Comparison of ENCODE assay signal across 1 cellular context in genomic region chr4:183444149-183444952, GRCh38.
A peak's percentile ranks its signal among the peaks of the same experiment; 100 is the strongest.
TF ChIP-seq lines count a peak whose summit lies in the region.

CDKN2AIP (plus strand) TSS chr4:183444636; CDS start chr4:183444798, 162 bp downstream.

TF ChIP-seq in HEK293, 187 proteins besides CTCF, POLR2A, EP300 and RAD21 (continued from another document and continues in another):
- TF ChIP-seq ZNF394 (tag by site-specific recombination; IDR thresholded peaks at IDR 0.05; ENCODE audit: borderline replicate concordance) (no peak; the same call in 1 of the 2 replicates), ZNF521 (tag by site-specific recombination; IDR thresholded peaks at IDR 0.05) (no peak), ZNF169 (tag by site-specific recombination; IDR thresholded peaks at IDR 0.05) (no peak), ZNF677 (tag by site-specific recombination; IDR thresholded peaks at IDR 0.05) (no peak), ZNF221 (tag by site-specific recombination; IDR thresholded peaks at IDR 0.05; ENCODE audit: borderline replicate concordance) (no peak), ZBTB21 (tag by site-specific recombination; IDR thresholded peaks at IDR 0.05) (no peak), ZNF600 (tag by site-specific recombination; IDR thresholded peaks at IDR 0.05) (no peak), ZNF76 (tag by site-specific recombination; IDR thresholded peaks at IDR 0.05; ENCODE audit: borderline replicate concordance, low read depth) (peak; percentile 82), SP3 (tag by site-specific recombination; IDR thresholded peaks at IDR 0.05) (peak; percentile 75), ZNF571 (tag by site-specific recombination; IDR thresholded peaks at IDR 0.05) (no peak), ZNF37A (tag by site-specific recombination; IDR thresholded peaks at IDR 0.05) (no peak), ZBTB8A (tag by site-specific recombination; IDR thresholded peaks at IDR 0.05) (peak; percentile 100), ZNF423 (tag by site-specific recombination; IDR thresholded peaks at IDR 0.05) (no peak), SP7 (tag by site-specific recombination; IDR thresholded peaks at IDR 0.05) (peak; percentile 34; the same call in 1 of the 2 replicates), ZBTB48 (tag by site-specific recombination; IDR thresholded peaks at IDR 0.05) (no peak), ZNF416 (tag by site-specific recombination; IDR thresholded peaks at IDR 0.05) (no peak), ZNF114 (tag by site-specific recombination; IDR thresholded peaks at IDR 0.05) (no peak), HOXD13 (CRISPR knock-in tag; IDR thresholded peaks at IDR 0.05; ENCODE audit: borderline replicate concordance) (no peak), REPIN1 (tag by site-specific recombination; IDR thresholded peaks at IDR 0.05; ENCODE audit: low read depth) (peak; percentile 81; the same call in 1 of the 2 replicates), BCL6B (tag by site-specific recombination; IDR thresholded peaks at IDR 0.05) (no peak), ZBTB6 (tag by site-specific recombination; IDR thresholded peaks at IDR 0.05) (no peak), ZNF639 (tag by site-specific recombination; IDR thresholded peaks at IDR 0.05) (no peak), HOXC10 (CRISPR knock-in tag; IDR thresholded peaks at IDR 0.05) (no peak), AEBP2 (tag by site-specific recombination; IDR thresholded peaks at IDR 0.05; ENCODE audit: borderline replicate concordance) (no peak), ZNF629 (tag by site-specific recombination; IDR thresholded peaks at IDR 0.05) (peak; percentile 34; the same call in 1 of the 2 replicates), ZNF596 (tag by site-specific recombination; IDR thresholded peaks at IDR 0.05) (no peak), ZSCAN16 (tag by site-specific recombination; IDR thresholded peaks at IDR 0.05) (no peak), ZFP69B (tag by site-specific recombination; IDR thresholded peaks at IDR 0.05) (no peak; the same call in 1 of the 2 replicates), ZNF138 (tag by site-specific recombination; IDR thresholded peaks at IDR 0.05; ENCODE audit: borderline replicate concordance) (no peak), SCRT1 (tag by site-specific recombination; IDR thresholded peaks at IDR 0.05; ENCODE audit: borderline replicate concordance) (no peak), ZFP41 (tag by site-specific recombination; IDR thresholded peaks at IDR 0.05; ENCODE audit: borderline replicate concordance) (no peak), ZNF26 (tag by site-specific recombination; IDR thresholded peaks at IDR 0.05) (no peak), ZNF214 (tag by site-specific recombination; IDR thresholded peaks at IDR 0.05; ENCODE audit: borderline replicate concordance) (no peak), ZBTB17 (tag by site-specific recombination; IDR thresholded peaks at IDR 0.05) (peak; percentile 87), ZNF843 (tag by site-specific recombination; IDR thresholded peaks at IDR 0.05) (0 out of 2 replicates have a peak, but pooled peaks have one; percentile 33), ZEB2 (tag by site-specific recombination; IDR thresholded peaks at IDR 0.05) (peak; percentile 63; the same call in 1 of the 2 replicates), ZNF561 (tag by site-specific recombination; IDR thresholded peaks at IDR 0.05; ENCODE audit: borderline replicate concordance) (peak; percentile 57; the same call in 1 of the 2 replicates), ZNF223 (tag by site-specific recombination; IDR thresholded peaks at IDR 0.05) (peak; percentile 66; the same call in 1 of the 2 replicates), ZNF830 (tag by site-specific recombination; IDR thresholded peaks at IDR 0.05; ENCODE audit: low read depth) (no peak), ZNF132 (tag by site-specific recombination; IDR thresholded peaks at IDR 0.05; ENCODE audit: borderline replicate concordance) (no peak), PRDM6 (tag by site-specific recombination; IDR thresholded peaks at IDR 0.05) (no peak), ZNF707 (tag by site-specific recombination; IDR thresholded peaks at IDR 0.05) (no peak), ZSCAN23 (tag by site-specific recombination; IDR thresholded peaks at IDR 0.05) (no peak), ZSCAN18 (tag by site-specific recombination; IDR thresholded peaks at IDR 0.05) (no peak), BCL11A (tag by site-specific recombination; IDR thresholded peaks at IDR 0.05; ENCODE audit: low read depth) (no peak), ZFP3 (tag by site-specific recombination; IDR thresholded peaks at IDR 0.05; ENCODE audit: low read depth) (no peak), ZNF560 (tag by site-specific recombination; IDR thresholded peaks at IDR 0.05; ENCODE audit: borderline replicate concordance) (no peak), GLIS1 (tag by site-specific recombination; IDR thresholded peaks at IDR 0.05) (peak; percentile 77), ZNF791 (tag by site-specific recombination; IDR thresholded peaks at IDR 0.05) (no peak), MEIS1 (CRISPR knock-in tag; IDR thresholded peaks at IDR 0.05; ENCODE audit: borderline replicate concordance) (no peak), MZF1 (tag by site-specific recombination; IDR thresholded peaks at IDR 0.05; ENCODE audit: borderline replicate concordance) (no peak), ZNF510 (tag by site-specific recombination; IDR thresholded peaks at IDR 0.05; ENCODE audit: insufficient replicate concordance) (no peak), GFI1B (tag by site-specific recombination; IDR thresholded peaks at IDR 0.05) (no peak), SP2 (tag by site-specific recombination; IDR thresholded peaks at IDR 0.05) (peak; percentile 83), ZNF148 (tag by site-specific recombination; IDR thresholded peaks at IDR 0.05; ENCODE audit: borderline replicate concordance) (no peak), KLF7 (tag by site-specific recombination; IDR thresholded peaks at IDR 0.05; ENCODE audit: borderline replicate concordance) (peak; percentile 70), ZNF529 (tag by site-specific recombination; IDR thresholded peaks at IDR 0.05; ENCODE audit: insufficient replicate concordance) (no peak), ZNF658 (tag by site-specific recombination; IDR thresholded peaks at IDR 0.05) (no peak), ZNF335 (tag by site-specific recombination; conservative IDR thresholded peaks at IDR 0.05) (peak; percentile 75), PBX3 (CRISPR knock-in tag; IDR thresholded peaks at IDR 0.05) (no peak), WT1 (tag by site-specific recombination; IDR thresholded peaks at IDR 0.05) (no peak), ZNF391 (tag by site-specific recombination; IDR thresholded peaks at IDR 0.05; ENCODE audit: borderline replicate concordance, low read depth) (peak; percentile 39; the same call in 1 of the 2 replicates), ZNF585B (tag by site-specific recombination; IDR thresholded peaks at IDR 0.05) (no peak), ZNF473 (tag by site-specific recombination; IDR thresholded peaks at IDR 0.05) (no peak), SETDB1 (IDR thresholded peaks at IDR 0.05; ENCODE audit: insufficient read length, low read length) (no peak)
